ENCODE assay signal across 9 cellular contexts in the genomic region with DNA sequence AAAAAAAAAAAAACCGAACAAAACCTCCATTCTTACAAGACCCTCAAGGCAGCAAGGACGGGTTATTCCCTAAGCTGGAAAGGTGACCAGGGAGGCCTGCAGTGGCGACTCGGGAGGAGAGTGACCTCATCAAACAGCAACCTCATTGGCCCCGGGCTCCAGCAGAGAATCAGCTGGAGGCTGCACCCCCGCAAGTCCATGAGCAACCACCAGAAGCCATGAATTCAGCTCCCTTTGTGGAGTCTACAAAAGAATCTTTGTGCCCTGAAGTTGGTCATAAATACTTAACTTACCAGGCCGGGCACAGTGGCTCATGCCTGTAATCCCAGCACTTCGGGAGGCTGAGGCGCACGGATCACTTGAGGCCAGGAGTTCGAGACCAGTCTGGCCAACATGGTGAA.
DNase-seq lines count a peak whose midpoint lies in the region; ATAC-seq and TF ChIP-seq lines count a peak whose summit lies in the region.
"Had no signal": no experiment of that assay in that cellular context is flagged by ENCODE, and none has a peak within 500 bp of the region (broad histone marks: within the 10 kb centered on the region; RNA-seq: fewer than 3 reads in every experiment).

No MANE protein-coding gene starts in this region.

- no peaks in the 10 kb centered on the region for H3K9me3 ChIP-seq in right atrium auricular region
- no peaks in the 10 kb centered on the region for H3K9me3 ChIP-seq in right lobe of liver

- intact Hi-C loops in left ventricle myocardium superior (cut with micrococcal nuclease) (no loop called here), right lobe of liver (cut with DNase I) (no loop called here)

- H3K4me3 ChIP-seq in right atrium auricular region (no peak overlapping the region), astrocyte of the spinal cord (ENCODE audit: low read depth, low read length) (no peak overlapping the region), right lobe of liver (peak overlapping the region in 1 of 3 donors; percentile 52)

- H3K4me1 ChIP-seq in right atrium auricular region: peaks cover 0 to 54% of the 10 kb centered on the region in 2 donors
- no peaks in the 10 kb centered on the region for H3K4me1 ChIP-seq in right lobe of liver

- WGBS in right lobe of liver (ENCODE audit: insufficient coverage, low coverage, low lambda C conversion rate, missing lambda C conversion rate): 66% methylated on average over 4 of the region's 11 CpGs

- H3K27ac ChIP-seq in right atrium auricular region (peak overlapping the region; percentile 54 to 72), right lobe of liver (peak overlapping the region in 2 of 3 donors; percentile 5 to 57)

- ATAC-seq in left ventricle myocardium superior (no peak), right lobe of liver (peak in 2 of 4 donors; percentile 13 to 45), omental fat pad (ENCODE audit: low FRiP score) (no peak), GM21423 (IDR thresholded peaks at IDR 0.05; ENCODE audit: unreplicated experiment) (no peak), esophagus mucosa (no peak)

- in situ Hi-C loops in astrocyte of the spinal cord (cut with HindIII; ENCODE audit: low sequenced_read_pairs): no loop called here

- TF ChIP-seq CTCF in right atrium auricular region (IDR thresholded peaks at IDR 0.05) (no peak), astrocyte of the spinal cord (IDR thresholded peaks at IDR 0.05; ENCODE audit: low read depth, low read length) (no peak), right lobe of liver (IDR thresholded peaks at IDR 0.05) (no peak), omental fat pad (IDR thresholded peaks at IDR 0.05) (no peak)

- no peaks in the 10 kb centered on the region for H3K27me3 ChIP-seq in right atrium auricular region
- H3K27me3 ChIP-seq in right lobe of liver: no peaks in the 10 kb centered on the region

- DNase-seq in right atrium auricular region (ENCODE audit: low spot score) (no peak), left ventricle myocardium superior (no peak), astrocyte of the spinal cord (ENCODE audit: low read depth, low spot score) (peak; percentile 54), right lobe of liver (no peak), omental fat pad (ENCODE audit: low spot score) (no peak), NCI-H345 treated with DMSO at 0.1 percent for 48 hours (lab: John Stamatoyannopoulos, UW; ENCODE audit: unreplicated experiment) (no peak)
- DNase-seq: NK-92 treated with Interleukin-12 subunit alpha and Interleukin-12 subunit beta, amount 100 ng/mL, for 24 hours had no signal

- no peak for TF ChIP-seq POLR2A in right lobe of liver (IDR thresholded peaks at IDR 0.05)

- H3K36me3 ChIP-seq in right atrium auricular region (peaks cover 8% of the 10 kb centered on the region), right lobe of liver (peaks cover 0 to 5% (median 0%) of the 10 kb centered on the region in 4 donors)
